In the genomic region with DNA sequence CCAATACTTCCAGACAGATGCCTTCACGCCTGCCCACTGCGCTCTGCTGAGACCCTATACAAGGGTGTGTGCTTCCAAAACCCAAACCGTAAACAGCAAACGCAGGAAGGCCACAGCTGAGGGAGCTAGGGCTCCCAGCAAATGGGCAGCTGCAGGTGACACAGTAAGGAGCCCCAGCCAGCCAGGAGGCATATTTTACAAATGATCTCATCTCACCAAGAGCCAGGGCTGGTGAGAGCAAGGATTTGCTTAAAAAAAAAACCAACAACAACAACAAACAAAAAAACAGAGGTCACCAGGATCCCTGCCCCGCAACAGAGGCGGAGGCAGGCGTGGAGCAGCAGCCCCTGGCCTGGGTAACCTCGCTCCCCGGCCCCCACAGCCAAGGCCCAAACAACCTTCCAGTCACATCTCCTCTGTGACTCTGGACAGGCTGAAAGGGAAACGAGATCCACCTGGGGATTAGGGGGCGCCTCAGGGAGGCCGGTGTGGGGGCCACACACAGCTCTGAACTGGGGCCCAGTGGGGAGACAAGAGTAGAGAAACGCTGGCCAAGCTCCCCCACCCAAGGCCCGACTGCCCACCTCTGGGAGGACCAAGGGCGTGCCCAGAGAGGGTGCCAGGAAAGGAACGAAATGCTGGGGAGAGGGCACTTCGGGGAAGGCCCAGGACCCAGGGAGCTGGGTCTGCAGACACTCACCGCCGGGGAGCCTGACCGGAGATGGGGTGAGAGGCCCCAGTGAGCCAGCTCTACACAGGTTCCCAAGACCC, we compare ENCODE assay signal across 12 cellular contexts. TPM values are rescaled to one million over a fixed set of nuclear protein-coding genes. Genes with fewer than 3 reads are reported as not detected.
A peak's percentile ranks its signal among the peaks of the same experiment; 100 is the strongest.
DNase-seq lines count a peak whose midpoint lies in the region; ATAC-seq and TF ChIP-seq lines count a peak whose summit lies in the region.
"Had no signal": no experiment of that assay in that cellular context is flagged by ENCODE, and none has a peak within 500 bp of the region (broad histone marks: within the 10 kb centered on the region; RNA-seq: fewer than 3 reads in every experiment).

No MANE protein-coding gene starts in this region.

- DNase-seq in Caco-2 (no peak), NT2/D1 (ENCODE audit: low read depth, low spot score) (no peak), psoas muscle (peak; percentile 13 to 64), mucosa of gallbladder (ENCODE audit: low spot score) (no peak), OCI-LY7 (ENCODE audit: low spot score) (no peak), NCI-H2227 treated with DMSO at 0.1 percent for 48 hours (lab: John Stamatoyannopoulos, UW) (no peak)
- no peak for DNase-seq in stimulated activated naive B cell treated with anti-CD40 and anti-IgM and Interleukin-4, amounts not matched to agents 10 μg/mL and 1 μg/mL and 100 μg/mL, for 72 hours
- DNase-seq: DMS 273 treated with DMSO at 0.1 percent for 48 hours, NCI-H187 had no signal

- peak overlapping the region; percentile 36 for H3K9ac ChIP-seq in NT2/D1 (ENCODE audit: insufficient read length, low read depth)

- WGBS in esophagus, 2 donors = 79 to 81% methylated on average over 20 of the region's 20 CpGs
- WGBS in psoas muscle, 3 donors = 50 to 60% (median 55%) methylated on average over 20 of the region's 20 CpGs

- no peaks in the 10 kb centered on the region for H4K20me1 ChIP-seq in OCI-LY7 (ENCODE audit: insufficient read depth, low read length)

- no peak for TF ChIP-seq CTCF in Caco-2 (IDR thresholded peaks at IDR 0.05; ENCODE audit: insufficient read depth in 1 of 2, low read depth in 1 of 2, low read length in 1 of 2, severe bottlenecking in 1 of 2, unreplicated experiment in 1 of 2)
- TF ChIP-seq CTCF in psoas muscle (IDR thresholded peaks at IDR 0.05) = no peak
- TF ChIP-seq CTCF in OCI-LY7 (conservative IDR thresholded peaks at IDR 0.05; ENCODE audit: low read length) = no peak

- peaks cover 9% of the 10 kb centered on the region for H3K36me3 Mint-ChIP-seq in Caco-2 (ENCODE audit: insufficient read depth, unreplicated experiment)
- H3K36me3 Mint-ChIP-seq in stimulated activated naive B cell treated with anti-CD40 and anti-IgM and Interleukin-4, amounts not matched to agents 10 μg/mL and 1 μg/mL and 100 μg/mL, for 72 hours = no peaks in the 10 kb centered on the region

- H3K36me3 ChIP-seq in Caco-2 (ENCODE audit: control insufficient read depth, insufficient read depth, low read length) = no peaks in the 10 kb centered on the region
- H3K36me3 ChIP-seq in NT2/D1 (ENCODE audit: insufficient read depth, insufficient read length, low read length) = peaks cover 16% of the 10 kb centered on the region
- H3K36me3 ChIP-seq in esophagus (ENCODE audit: control insufficient read depth in 2 of 2, insufficient read depth in 2 of 2, low read length in 1 of 2) = peaks cover 0 to 6% of the 10 kb centered on the region in 2 donors
- no peaks in the 10 kb centered on the region for H3K36me3 ChIP-seq in psoas muscle (ENCODE audit: insufficient read depth in 1 of 2, low read depth in 1 of 2)
- H3K36me3 ChIP-seq in OCI-LY7 (ENCODE audit: insufficient read depth, low read length) = no peaks in the 10 kb centered on the region

- no TSS peak for BruUV-seq in Caco-2 (replicated peaks; lab: Mats Ljungman, UMichigan)
- BruUV-seq in OCI-LY7 (replicated peaks; lab: Mats Ljungman, UMichigan) = no TSS peak

- H3K4me1 ChIP-seq in Caco-2 = peaks cover 14% of the 10 kb centered on the region
- peaks cover 60% of the 10 kb centered on the region for H3K4me1 ChIP-seq in NT2/D1 (ENCODE audit: insufficient read depth, insufficient read length)
- peaks cover 11 to 31% of the 10 kb centered on the region in 2 donors for H3K4me1 ChIP-seq in esophagus (ENCODE audit: control insufficient read depth in 2 of 2, insufficient read depth in 2 of 2, low read length in 1 of 2)
- H3K4me1 ChIP-seq in psoas muscle = peaks cover 73% of the 10 kb centered on the region
- peaks cover 14% of the 10 kb centered on the region for H3K4me1 ChIP-seq in OCI-LY7 (ENCODE audit: insufficient read depth, low read length, poor library complexity, severe bottlenecking)

- H3K9me2 ChIP-seq in OCI-LY7 (ENCODE audit: insufficient read depth, low read length) = no peaks in the 10 kb centered on the region

- CTCF ChIA-PET in Caco-2 (lab: Charles Lee) = no interaction called here
- CTCF ChIA-PET in OCI-LY7 (lab: Charles Lee; ENCODE audit: unreplicated experiment) = no interaction called here

- POLR2A ChIA-PET in Caco-2 (lab: Charles Lee) = no interaction called here
- POLR2A ChIA-PET in OCI-LY7 (lab: Charles Lee) = no interaction called here

- H3K4me3 ChIP-seq in Caco-2 (ENCODE audit: low read depth, low read length) (no peak overlapping the region), NT2/D1 (ENCODE audit: insufficient read length, low read depth) (no peak overlapping the region), esophagus (ENCODE audit: low read depth in 1 of 2, low read length in 2 of 2) (no peak overlapping the region), psoas muscle (peak overlapping the region; percentile 71), OCI-LY7 (ENCODE audit: low read depth, low read length, poor library complexity, severe bottlenecking) (no peak overlapping the region)
- H3K4me3 ChIP-seq: HAP-1, SJSA1 had no signal

- ATAC-seq in psoas muscle = peak in 3 of 4 donors; percentile 18 to 48 (median 40)
- no peak for ATAC-seq in stimulated activated naive B cell treated with anti-CD40 and anti-IgM and Interleukin-4, amounts not matched to agents 10 μg/mL and 1 μg/mL and 100 μg/mL, for 72 hours (replicated peaks)

- no peaks in the 10 kb centered on the region for H3K27me3 ChIP-seq in Caco-2 (replicated peaks; ENCODE audit: control insufficient read depth, insufficient read depth, low read length)
- peaks cover 11% of the 10 kb centered on the region for H3K27me3 ChIP-seq in NT2/D1 (ENCODE audit: insufficient read depth, insufficient read length)
- H3K27me3 ChIP-seq in esophagus (ENCODE audit: control insufficient read depth in 1 of 2, insufficient read depth in 2 of 2, low read length in 2 of 2) = no peaks in the 10 kb centered on the region
- H3K27me3 ChIP-seq in psoas muscle (ENCODE audit: insufficient read depth in 3 of 3, low read length in 2 of 3) = no peaks in the 10 kb centered on the region
- H3K27me3 ChIP-seq: SJSA1 had no signal

- no peaks in the 10 kb centered on the region for H3K9me3 Mint-ChIP-seq in Caco-2 (ENCODE audit: unreplicated experiment)
- no peaks in the 10 kb centered on the region for H3K9me3 Mint-ChIP-seq in stimulated activated naive B cell treated with anti-CD40 and anti-IgM and Interleukin-4, amounts not matched to agents 10 μg/mL and 1 μg/mL and 100 μg/mL, for 72 hours

- peak overlapping the region; percentile 53 for H3K27ac Mint-ChIP-seq in Caco-2 (ENCODE audit: unreplicated experiment)
- H3K27ac Mint-ChIP-seq in stimulated activated naive B cell treated with anti-CD40 and anti-IgM and Interleukin-4, amounts not matched to agents 10 μg/mL and 1 μg/mL and 100 μg/mL, for 72 hours = no peak overlapping the region

- H3K4me3 Mint-ChIP-seq in Caco-2 (ENCODE audit: unreplicated experiment) = no peak overlapping the region
- H3K4me3 Mint-ChIP-seq in stimulated activated naive B cell treated with anti-CD40 and anti-IgM and Interleukin-4, amounts not matched to agents 10 μg/mL and 1 μg/mL and 100 μg/mL, for 72 hours = no peak overlapping the region

- no peaks in the 10 kb centered on the region for H3K27me3 Mint-ChIP-seq in Caco-2 (ENCODE audit: insufficient read depth, unreplicated experiment)
- H3K27me3 Mint-ChIP-seq in stimulated activated naive B cell treated with anti-CD40 and anti-IgM and Interleukin-4, amounts not matched to agents 10 μg/mL and 1 μg/mL and 100 μg/mL, for 72 hours = peaks cover 33 to 60% of the 10 kb centered on the region in 2 donors

- intact Hi-C loops in Caco-2 (cut with micrococcal nuclease; ENCODE audit: unreplicated experiment) = no loop called here
- intact Hi-C loops in psoas muscle (cut with DNase I) = no loop called here
- intact Hi-C loops in OCI-LY7 (cut with micrococcal nuclease; ENCODE audit: unreplicated experiment) = no loop called here

- no peaks in the 10 kb centered on the region for H3K9me3 ChIP-seq in Caco-2
- no peaks in the 10 kb centered on the region for H3K9me3 ChIP-seq in NT2/D1 (ENCODE audit: insufficient read depth, low read length)
- H3K9me3 ChIP-seq in esophagus (ENCODE audit: control insufficient read depth in 2 of 2, insufficient read depth in 1 of 2, low read depth in 1 of 2, low read length in 1 of 2) = no peaks in the 10 kb centered on the region
- H3K9me3 ChIP-seq in psoas muscle = no peaks in the 10 kb centered on the region
- H3K9me3 ChIP-seq in OCI-LY7 (ENCODE audit: low read length) = no peaks in the 10 kb centered on the region
- H3K9me3 ChIP-seq: HAP-1, SJSA1 had no signal

- H3K27ac ChIP-seq in esophagus (ENCODE audit: low read depth in 2 of 2, low read length in 1 of 2) (peak overlapping the region; percentile 66 to 70), psoas muscle (peak overlapping the region; percentile 93), OCI-LY7 (ENCODE audit: low read depth, low read length, poor library complexity, severe bottlenecking) (no peak overlapping the region)
- H3K27ac ChIP-seq: SJSA1 had no signal

- no peak overlapping the region for H3K4me2 ChIP-seq in OCI-LY7 (ENCODE audit: low read length)

- H3K4me1 Mint-ChIP-seq in Caco-2 (ENCODE audit: low read depth, unreplicated experiment) = no peaks in the 10 kb centered on the region
- peaks cover 0 to 11% of the 10 kb centered on the region in 2 donors for H3K4me1 Mint-ChIP-seq in stimulated activated naive B cell treated with anti-CD40 and anti-IgM and Interleukin-4, amounts not matched to agents 10 μg/mL and 1 μg/mL and 100 μg/mL, for 72 hours

- no peaks in the 10 kb centered on the region for H3K79me2 ChIP-seq in OCI-LY7 (ENCODE audit: insufficient read depth, low read depth, low read length)

- H2AFZ ChIP-seq in OCI-LY7 (ENCODE audit: low read length) = no peak overlapping the region

RNA-seq across cellular contexts. Expression of gene NACC2, which starts 3.3 kb away (rescaled TPM):
- total RNA-seq in Caco-2 (2022) = 20.3 and 22.0 TPM in 2 replicates
- polyA plus RNA-seq in esophagus = 1 to 10 TPM; 3.2 to 4.5 TPM
- total RNA-seq in psoas muscle = 10 to 100 TPM; 18.4 to 33.5 (median 28.0) TPM
- polyA plus RNA-seq in psoas muscle = 10 to 100 TPM in 2 of 3 donors, 1 to 10 TPM in 1; 8.5 to 14.0 (median 10.4) TPM
- total RNA-seq in mucosa of gallbladder = 59.6 TPM
- 0.21 and 0.38 TPM in 2 replicates for total RNA-seq in OCI-LY7 (2014; rRNA removed; shearing (Covaris generic))
- 0.63 and 0.72 TPM in 2 replicates for total RNA-seq in OCI-LY7 (2022)

RNA-seq across cellular contexts. Expression of gene TMEM250, which starts 26.9 kb away (rescaled TPM):
- 35.6 and 38.2 TPM in 2 replicates for total RNA-seq in Caco-2 (2022)
- 10 to 100 TPM; 13.6 to 25.7 TPM for polyA plus RNA-seq in esophagus
- total RNA-seq in psoas muscle = 10 to 100 TPM; 17.3 to 27.8 (median 22.5) TPM
- 10 to 100 TPM; 28.8 to 49.5 (median 41.3) TPM for polyA plus RNA-seq in psoas muscle
- 40.6 TPM for total RNA-seq in mucosa of gallbladder
- total RNA-seq in OCI-LY7 (2014; rRNA removed; shearing (Covaris generic)) = 38.4 and 51.0 TPM in 2 replicates
- total RNA-seq in OCI-LY7 (2022) = 50.5 and 53.8 TPM in 2 replicates

Comparison
In these comparisons a context has a peak if more than half of its experiments do, and no peak if none do; other contexts are left out.
1. DNase-seq: peak in psoas muscle (2 of 2); none in Caco-2 (0 of 2), NT2/D1 (single experiment), stimulated activated naive B cell treated with anti-CD40 and anti-IgM and Interleukin-4, amounts not matched to agents 10 μg/mL and 1 μg/mL and 100 μg/mL, for 72 hours (single experiment), mucosa of gallbladder (single experiment), OCI-LY7 (single experiment) and NCI-H2227 treated with DMSO at 0.1 percent for 48 hours (single experiment).
2. ATAC-seq: peak in psoas muscle (3 of 4); none in stimulated activated naive B cell treated with anti-CD40 and anti-IgM and Interleukin-4, amounts not matched to agents 10 μg/mL and 1 μg/mL and 100 μg/mL, for 72 hours (0 of 2).
3. RNA of gene NACC2, which starts 3.3 kb away (total RNA-seq): 59.6 TPM in mucosa of gallbladder (single experiment), 18.4 to 33.5 TPM in psoas muscle and 20.3 to 22.0 TPM in Caco-2; 0.21 to 0.72 TPM in OCI-LY7; every median in the first group is over 10 times any median in the second.